Comparison of ENCODE assay signal across 15 cellular contexts in the genomic region with DNA sequence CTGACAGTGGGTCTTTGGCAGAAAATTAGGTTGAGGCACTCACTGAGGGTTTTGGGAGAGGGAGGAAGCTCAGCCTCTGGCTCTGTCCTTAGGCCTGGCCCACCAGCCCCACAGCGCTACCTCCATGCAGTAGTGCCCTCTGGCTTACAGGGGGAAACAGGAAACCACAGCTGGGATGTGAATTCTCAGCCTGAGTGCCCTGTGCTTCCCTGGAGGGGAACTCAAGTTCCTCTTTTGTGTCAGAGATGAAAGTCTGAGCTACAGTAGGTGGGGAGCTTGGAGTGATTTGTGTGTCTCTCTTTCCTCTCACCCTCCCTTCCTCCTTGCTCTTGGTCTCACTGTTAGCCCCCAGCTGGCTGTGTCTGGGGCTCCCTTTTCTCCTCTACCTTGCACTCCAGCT. TPM values are rescaled to one million over a fixed set of nuclear protein-coding genes. Genes with fewer than 3 reads are reported as not detected.
DNase-seq lines count a peak whose midpoint lies in the region; ATAC-seq, FAIRE-seq and TF ChIP-seq lines count a peak whose summit lies in the region.
"Had no signal": no experiment of that assay in that cellular context is flagged by ENCODE, and none has a peak within 500 bp of the region (broad histone marks: within the 10 kb centered on the region; RNA-seq: fewer than 3 reads in every experiment).

No MANE protein-coding gene starts in this region.

- no peaks in the 10 kb centered on the region for H3K36me3 Mint-ChIP-seq in endodermal cell (ENCODE audit: low read depth)
- H3K36me3 Mint-ChIP-seq: IgD-negative memory B cell had no signal

- FAIRE-seq in A549 (lab: Jason Lieb, UNC) (no peak), GM18507 (lab: Jason Lieb, UNC) (peak; percentile 77)
- FAIRE-seq: astrocyte had no signal

- TF ChIP-seq CTCF in A549 (IDR thresholded peaks at IDR 0.05) (no peak), endodermal cell (conservative IDR thresholded peaks at IDR 0.05) (peak; percentile 37), osteoblast (IDR thresholded peaks at IDR 0.05; ENCODE audit: extremely low read depth, low read depth, low read length) (no peak)

- POLR2A ChIA-PET in A549 (lab: Yijun Ruan, JAX), result no interaction called here

- H3K27me3 Mint-ChIP-seq in endodermal cell (ENCODE audit: insufficient read depth), result peaks cover 6% of the 10 kb centered on the region

- H3K9me3 Mint-ChIP-seq in endodermal cell, result no peaks in the 10 kb centered on the region
- H3K9me3 Mint-ChIP-seq: IgD-negative memory B cell had no signal

- TF ChIP-seq POLR2A in A549 (IDR thresholded peaks at IDR 0.05; ENCODE audit: low read length), result no peak

- no peaks in the 10 kb centered on the region for H3K4me1 Mint-ChIP-seq in endodermal cell

- CTCF ChIA-PET in A549 (lab: Yijun Ruan, JAX), result interaction anchor here (0.7 to 5.1 kb wide), 2 partner anchors 12 to 668 kb away, joined by 3 to 42 read pairs; no protein-coding TSS in a partner anchor

- H3K56ac ChIP-seq in mesendoderm (ENCODE audit: low read length), result no peak overlapping the region

- H4K8ac ChIP-seq in mesendoderm (ENCODE audit: low read depth, low read length), result no peak overlapping the region

- H3K79me1 ChIP-seq in mesendoderm (ENCODE audit: low read length), result no peaks in the 10 kb centered on the region

- H3K4me3 Mint-ChIP-seq in endodermal cell, result no peak overlapping the region

- no peaks in the 10 kb centered on the region for H3K4me1 ChIP-seq in A549
- no peaks in the 10 kb centered on the region for H3K4me1 ChIP-seq in endodermal cell (ENCODE audit: control insufficient read depth, insufficient read depth, low read length)
- no peaks in the 10 kb centered on the region for H3K4me1 ChIP-seq in osteoblast (ENCODE audit: insufficient read depth, low read length)
- no peaks in the 10 kb centered on the region for H3K4me1 ChIP-seq in mesendoderm (ENCODE audit: control insufficient read depth, low read depth, low read length)
- H3K4me1 ChIP-seq: prostate gland had no signal

- no peaks in the 10 kb centered on the region for H3K27me3 ChIP-seq in endodermal cell (ENCODE audit: control insufficient read depth, insufficient read depth, low read length, poor library complexity, severe bottlenecking)
- peaks cover 12% of the 10 kb centered on the region for H3K27me3 ChIP-seq in osteoblast (ENCODE audit: insufficient read depth, low read length)
- no peaks in the 10 kb centered on the region for H3K27me3 ChIP-seq in mesendoderm (ENCODE audit: insufficient read depth, low read length, poor library complexity)

- H4K5ac ChIP-seq in mesendoderm (ENCODE audit: low read length), result no peak overlapping the region

- H3K27ac ChIP-seq in A549, result no peak overlapping the region
- no peak overlapping the region for H3K27ac ChIP-seq in endodermal cell (ENCODE audit: low read depth, low read length)
- H3K27ac ChIP-seq in osteoblast (ENCODE audit: low read depth, low read length), result no peak overlapping the region
- no peak overlapping the region for H3K27ac ChIP-seq in mesendoderm (ENCODE audit: low read depth, low read length)
- H3K27ac ChIP-seq: prostate gland had no signal

- H3K23ac ChIP-seq in mesendoderm (ENCODE audit: low read length), result no peak overlapping the region

- H2AFZ ChIP-seq in osteoblast (ENCODE audit: low read length), result no peak overlapping the region

- H3K9me3 ChIP-seq in A549 (no peaks in the 10 kb centered on the region), endodermal cell (ENCODE audit: control insufficient read depth, low read length) (no peaks in the 10 kb centered on the region), osteoblast (ENCODE audit: low read depth, low read length) (no peaks in the 10 kb centered on the region)
- H3K9me3 ChIP-seq: mucosa of descending colon, prostate gland had no signal

- H3K79me2 ChIP-seq in osteoblast (ENCODE audit: insufficient read depth, low read length), result no peaks in the 10 kb centered on the region
- no peaks in the 10 kb centered on the region for H3K79me2 ChIP-seq in mesendoderm (ENCODE audit: control insufficient read depth, insufficient read depth, low read length)

- no peak overlapping the region for H2BK5ac ChIP-seq in mesendoderm (ENCODE audit: low read length)

- H3K4me3 ChIP-seq in A549 (no peak overlapping the region), endodermal cell (ENCODE audit: low read length) (no peak overlapping the region), osteoblast (ENCODE audit: insufficient read depth, low read length) (no peak overlapping the region), mesendoderm (ENCODE audit: low read length) (no peak overlapping the region)
- H3K4me3 ChIP-seq: mucosa of descending colon, prostate gland had no signal

- DNase-seq in A549 (ENCODE audit: low read depth in 1 of 2, low spot score in 1 of 2) (no peak), GM18507 (ENCODE audit: extremely low spot score, insufficient read length, low read depth) (peak; percentile 20), NOMO-1 treated with dmso at 0.1 percent for 144 hours (lab: John Stamatoyannopoulos, UW; ENCODE audit: unreplicated experiment) (peak; percentile 19), endodermal cell (peak; percentile 76), osteoblast (ENCODE audit: insufficient read length, low spot score, missing footprints) (no peak), mesendoderm (no peak)
- DNase-seq: DMS 273 treated with DMSO at 0.1 percent for 48 hours; mucosa of descending colon; NCI-H187 treated with DMSO at 0.1 percent for 48 hours; stimulated activated CD4-positive, alpha-beta T cell treated with anti-CD3 and anti-CD28 coated beads, Interleukin-1b, Interleukin-23, amount 100 ng/mL, for 48 hours had no signal

- H3K9ac ChIP-seq in endodermal cell (ENCODE audit: extremely low read depth, low read length, poor library complexity, severe bottlenecking), result no peak overlapping the region
- H3K9ac ChIP-seq in mesendoderm (ENCODE audit: low read length), result no peak overlapping the region

- WGBS in A549 (ENCODE audit: missing lambda C conversion rate), result 29% methylated on average over 1 of the region's 1 CpG
- WGBS in endodermal cell (ENCODE audit: insufficient coverage in 1 of 2, insufficient read length in 1 of 2), 2 experiments, result 58% methylated on average over 1 of the region's 1 CpG; no CpG with 5 or more reads in 1 of the 2 experiments
- no CpG with 5 or more reads among the region's 1 CpG for WGBS in mesendoderm (ENCODE audit: extremely low coverage, insufficient coverage, low lambda C conversion rate)

- H3K36me3 ChIP-seq in endodermal cell (ENCODE audit: control insufficient read depth, insufficient read depth, low read length) (no peaks in the 10 kb centered on the region), osteoblast (ENCODE audit: insufficient read depth, low read length) (no peaks in the 10 kb centered on the region), mesendoderm (ENCODE audit: control insufficient read depth, insufficient read depth, low read length) (no peaks in the 10 kb centered on the region)
- H3K36me3 ChIP-seq: prostate gland had no signal

- no peaks in the 10 kb centered on the region for H4K20me1 ChIP-seq in osteoblast (ENCODE audit: insufficient read depth, low read length)

- no peak overlapping the region for H2BK15ac ChIP-seq in mesendoderm (replicated peaks; ENCODE audit: low read depth)

- H2BK120ac ChIP-seq in mesendoderm (ENCODE audit: low read depth, low read length), result no peak overlapping the region

- TF ChIP-seq RAD21 in A549 (conservative IDR thresholded peaks at IDR 0.05 in 1 of 2, IDR thresholded peaks at IDR 0.05 in 1 of 2), result no peak

- H3K18ac ChIP-seq in mesendoderm (ENCODE audit: low read length), result no peak overlapping the region

- H3K4ac ChIP-seq in mesendoderm (ENCODE audit: low read depth, low read length), result no peak overlapping the region

- H3K4me2 ChIP-seq in A549 (no peak overlapping the region), osteoblast (ENCODE audit: insufficient read depth, low read length) (no peak overlapping the region), mesendoderm (ENCODE audit: low read length) (no peak overlapping the region)

- no peak for TF ChIP-seq EP300 in A549 (IDR thresholded peaks at IDR 0.05)

- no peak overlapping the region for H3K27ac Mint-ChIP-seq in endodermal cell

- no peak overlapping the region for H2AK5ac ChIP-seq in mesendoderm (ENCODE audit: low read length)

- ATAC-seq in A549, result 0 out of 6 replicates have a peak, but pooled peaks have one; percentile 23 to 26
- ATAC-seq in GM21360 (IDR thresholded peaks at IDR 0.05; ENCODE audit: unreplicated experiment), result no peak
- ATAC-seq in GM21529 (IDR thresholded peaks at IDR 0.05; ENCODE audit: unreplicated experiment), result no peak
- ATAC-seq: mucosa of descending colon had no signal

TF ChIP-seq in A549, 52 proteins besides CTCF, POLR2A, EP300 and RAD21 (continues in another document):
- TF ChIP-seq HDAC2 (IDR thresholded peaks at IDR 0.05), result no peak
- no peak for TF ChIP-seq RCOR1 (IDR thresholded peaks at IDR 0.05; ENCODE audit: low read depth, low read length)
- no peak for TF ChIP-seq CBX2 (IDR thresholded peaks at IDR 0.05; ENCODE audit: borderline replicate concordance, low read depth)
- TF ChIP-seq JUN (IDR thresholded peaks at IDR 0.05), result no peak
- no peak for TF ChIP-seq GATA3 (IDR thresholded peaks at IDR 0.05; ENCODE audit: borderline replicate concordance)
- TF ChIP-seq FOSL2 (IDR thresholded peaks at IDR 0.05), result no peak
- TF ChIP-seq FOSL2 (CRISPR knock-in tag; IDR thresholded peaks at IDR 0.05), result no peak
- TF ChIP-seq RNF2 (IDR thresholded peaks at IDR 0.05; ENCODE audit: borderline replicate concordance, low read depth), result no peak
- no peak for TF ChIP-seq RFX5 (IDR thresholded peaks at IDR 0.05)

RNA-seq across cellular contexts. Expression of a gene that starts 48.2 kb away (rescaled TPM):
- polyA plus RNA-seq in A549 (2011; rRNA removed) (48.3 and 49.0 TPM in 2 replicates), A549 (2017; fragmentation: RNase III; extraction: RNeasy Plus Mini Kit Qiagen cat#74134 plus additional on column Dnase treatment) (30.3 to 31.5 TPM (median 30.7 TPM) in 3 replicates)
- 38.7 and 49.6 TPM in 2 replicates for polyA plus RNA-seq in A549 (2012; cell fraction: cytosol; rRNA removed)
- polyA plus RNA-seq in A549 (2012; cell fraction: nucleus; rRNA removed), result 40.4 and 41.5 TPM in 2 replicates
- polyA minus RNA-seq in A549 (2011; rRNA and poly(A)+ RNA removed), result 43.4 and 43.9 TPM in 2 replicates
- total RNA-seq in endodermal cell (10 to 100 TPM; 32.5 to 56.5 TPM), osteoblast (35.4 and 39.1 TPM in 2 replicates)
- 51.9 TPM for polyA plus RNA-seq in endodermal cell (2013, experiment 1 of 2)
- 45.0 TPM for polyA plus RNA-seq in endodermal cell (2013, experiment 2 of 2)
- polyA plus RNA-seq in mesendoderm (2013, experiment 1 of 2), result 40.6 TPM
- 39.4 TPM for polyA plus RNA-seq in mesendoderm (2013, experiment 2 of 2)

RNA-seq across cellular contexts. Expression of a gene that starts 54.8 kb away (rescaled TPM):
- polyA plus RNA-seq in A549 (2011; rRNA removed) (not detected in 2 replicates), A549 (2017; fragmentation: RNase III; extraction: RNeasy Plus Mini Kit Qiagen cat#74134 plus additional on column Dnase treatment) (not detected in 3 replicates)
- not detected in 2 replicates for polyA plus RNA-seq in A549 (2012; cell fraction: cytosol; rRNA removed)
- not detected in 2 replicates for polyA plus RNA-seq in A549 (2012; cell fraction: nucleus; rRNA removed)
- not detected in 2 replicates for polyA minus RNA-seq in A549 (2011; rRNA and poly(A)+ RNA removed)
- total RNA-seq in endodermal cell (10 to 100 TPM; 16.8 to 27.3 TPM), osteoblast (not detected in 2 replicates)
- polyA plus RNA-seq in endodermal cell (2013, experiment 1 of 2), result 413 TPM
- polyA plus RNA-seq in endodermal cell (2013, experiment 2 of 2), result 384 TPM
- 32.8 TPM for polyA plus RNA-seq in mesendoderm (2013, experiment 1 of 2)
- 33.5 TPM for polyA plus RNA-seq in mesendoderm (2013, experiment 2 of 2)
- polyA plus RNA-seq: IgD-negative memory B cell had no signal

Comparison
In these comparisons a context has a peak if more than half of its experiments do, and no peak if none do; other contexts are left out.
1. ATAC-seq: peak in A549 (2 of 2); none in GM21360 (single experiment) and GM21529 (single experiment).
2. DNase-seq: peak in GM18507 (single experiment), NOMO-1 treated with dmso at 0.1 percent for 144 hours (single experiment) and endodermal cell (single experiment); none in A549 (0 of 2), osteoblast (single experiment) and mesendoderm (single experiment).
3. RNA of a gene that starts 54.8 kb away (total RNA-seq): 16.8 to 27.3 TPM in endodermal cell; not detected in osteoblast; every median in the first group is over 10 times any median in the second.